ENCODE assay signal across 31 cellular contexts in the genomic region with DNA sequence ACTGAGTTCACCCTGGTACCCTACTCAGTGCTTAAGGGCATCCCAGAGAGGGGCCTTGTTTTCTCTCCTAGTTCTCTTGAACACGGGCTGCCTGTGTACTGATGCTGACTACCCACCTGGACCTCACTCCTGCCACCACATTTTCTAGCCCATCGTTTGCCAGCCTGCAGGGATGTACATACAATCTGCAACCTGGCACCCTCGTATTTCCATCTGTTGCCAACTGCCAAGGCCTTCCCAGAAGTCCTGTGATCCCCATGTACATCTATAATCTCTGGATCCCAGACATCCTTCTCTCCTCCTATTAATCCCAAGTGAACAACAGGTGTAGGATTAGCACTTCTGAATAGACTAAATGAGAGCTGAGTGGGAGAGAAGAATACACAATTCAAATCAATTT.
DNase-seq lines count a peak whose midpoint lies in the region; ATAC-seq, FAIRE-seq and TF ChIP-seq lines count a peak whose summit lies in the region.
"Had no signal": no experiment of that assay in that cellular context is flagged by ENCODE, and none has a peak within 500 bp of the region (broad histone marks: within the 10 kb centered on the region; RNA-seq: fewer than 3 reads in every experiment).

No MANE protein-coding gene starts in this region.

- H2AFZ ChIP-seq in OCI-LY1 (ENCODE audit: low read length) = no peak overlapping the region

- no peak overlapping the region for H3K4me3 Mint-ChIP-seq in activated naive CD8-positive, alpha-beta T cell
- H3K4me3 Mint-ChIP-seq in activated naive CD8-positive, alpha-beta T cell treated with anti-CD3 and anti-CD28 coated beads for 36 hours = no peak overlapping the region
- H3K4me3 Mint-ChIP-seq in glutamatergic neuron (ENCODE audit: unreplicated experiment) (no peak overlapping the region), type B pancreatic cell (no peak overlapping the region)

- H3K79me2 ChIP-seq in OCI-LY1 (ENCODE audit: insufficient read depth, low read length) = peaks cover under 1% of the 10 kb centered on the region; the same call in 1 of the 2 replicates

- no peaks in the 10 kb centered on the region for H3K9me3 ChIP-seq in OCI-LY1 (ENCODE audit: low read length)
- H3K9me3 ChIP-seq: A549, adrenal gland, esophagus muscularis mucosa, left ventricle myocardium inferior, prostate gland, right lobe of liver, stomach, vagina had no signal

- peak overlapping the region; percentile 80 for H3K27ac ChIP-seq in OCI-LY1 (ENCODE audit: low read depth, low read length, poor library complexity, severe bottlenecking)
- H3K27ac ChIP-seq: A549, adrenal gland, esophagus muscularis mucosa, left ventricle myocardium inferior, prostate gland, right lobe of liver, stomach, vagina had no signal

- no peak overlapping the region for H3K9ac ChIP-seq in OCI-LY1 (ENCODE audit: low read length)

- H3K4me2 ChIP-seq in OCI-LY1 (ENCODE audit: low read length) = no peak overlapping the region
- H3K4me2 ChIP-seq: A549 had no signal

- H4K20me1 ChIP-seq in OCI-LY1 (ENCODE audit: insufficient read depth, low read length) = no peaks in the 10 kb centered on the region

- peak overlapping the region; percentile 64 for H3K27ac Mint-ChIP-seq in activated naive CD8-positive, alpha-beta T cell
- H3K27ac Mint-ChIP-seq in activated naive CD8-positive, alpha-beta T cell treated with anti-CD3 and anti-CD28 coated beads for 36 hours = no peak overlapping the region
- peak overlapping the region; percentile 36 for H3K27ac Mint-ChIP-seq in glutamatergic neuron (ENCODE audit: unreplicated experiment)
- peak overlapping the region; percentile 12 for H3K27ac Mint-ChIP-seq in type B pancreatic cell

- no peaks in the 10 kb centered on the region for H3K9me3 Mint-ChIP-seq in activated naive CD8-positive, alpha-beta T cell (ENCODE audit: low read depth)
- H3K9me3 Mint-ChIP-seq in activated naive CD8-positive, alpha-beta T cell treated with anti-CD3 and anti-CD28 coated beads for 36 hours = no peaks in the 10 kb centered on the region
- H3K9me3 Mint-ChIP-seq in glutamatergic neuron (ENCODE audit: unreplicated experiment) (peaks cover 8% of the 10 kb centered on the region), type B pancreatic cell (no peaks in the 10 kb centered on the region)

- no peaks in the 10 kb centered on the region for H3K27me3 ChIP-seq in OCI-LY1 (ENCODE audit: insufficient read depth, low read length)
- H3K27me3 ChIP-seq: adrenal gland, esophagus muscularis mucosa, right lobe of liver, stomach, vagina had no signal

- DNase-seq in activated naive CD8-positive, alpha-beta T cell treated with anti-CD3 and anti-CD28 coated beads for 36 hours = no peak
- DNase-seq in glutamatergic neuron (no peak), type B pancreatic cell (ENCODE audit: extremely low spot score, unreplicated experiment) (no peak), GM19239 (ENCODE audit: insufficient read length, low spot score) (no peak)
- DNase-seq: activated CD4-positive, alpha-beta T cell treated with anti-CD3 and anti-CD28 coated beads, Interleukin-2, amount 50 U/mL, for 48 hours; activated naive CD4-positive, alpha-beta T cell treated with Interleukin-2 at 50 U/mL for 16 hours; adrenal gland; AML-193; cerebellar nuclear complex; foreskin fibroblast; GF-D8; head of caudate nucleus; islet precursor cell; left ventricle myocardium inferior; NCI-H1105 treated with DMSO at 0.1 percent for 48 hours; NCI-H187 treated with DMSO at 0.1 percent for 48 hours; NCI-H526; nucleus accumbens; right lobe of liver; SHP77 treated with DMSO at 0.1 percent for 48 hours; stimulated activated CD8-positive, alpha-beta memory T cell treated with anti-CD3 and anti-CD28 coated beads, Interleukin-4, amount 100 ng/mL, for 48 hours; stomach had no signal

- no peaks in the 10 kb centered on the region for H3K36me3 ChIP-seq in OCI-LY1 (ENCODE audit: insufficient read depth, low read length)
- H3K36me3 ChIP-seq: adrenal gland, esophagus muscularis mucosa, left ventricle myocardium inferior, prostate gland, right lobe of liver, stomach, vagina had no signal

- H3F3A ChIP-seq in OCI-LY1 (ENCODE audit: insufficient read depth, low read length) = peaks cover 9% of the 10 kb centered on the region

- ATAC-seq in HG03520 (IDR thresholded peaks at IDR 0.05; ENCODE audit: unreplicated experiment) (no peak), HG03039 (IDR thresholded peaks at IDR 0.05; ENCODE audit: unreplicated experiment) (no peak)
- ATAC-seq: A549, right lobe of liver had no signal

- H3K9me2 ChIP-seq in OCI-LY1 (ENCODE audit: low read depth, low read length) = no peaks in the 10 kb centered on the region

- no peaks in the 10 kb centered on the region for H3K27me3 Mint-ChIP-seq in activated naive CD8-positive, alpha-beta T cell
- no peaks in the 10 kb centered on the region for H3K27me3 Mint-ChIP-seq in activated naive CD8-positive, alpha-beta T cell treated with anti-CD3 and anti-CD28 coated beads for 36 hours
- peaks cover 7% of the 10 kb centered on the region for H3K27me3 Mint-ChIP-seq in glutamatergic neuron (ENCODE audit: unreplicated experiment)
- H3K27me3 Mint-ChIP-seq in type B pancreatic cell = no peaks in the 10 kb centered on the region

- no peak for FAIRE-seq in GM19239 (lab: Jason Lieb, UNC)
- FAIRE-seq: A549, RCC 7860 had no signal

- no peak overlapping the region for H3K4me3 ChIP-seq in OCI-LY1 (ENCODE audit: low read depth, low read length, poor library complexity, severe bottlenecking)
- H3K4me3 ChIP-seq: A549, adrenal gland, esophagus muscularis mucosa, left ventricle myocardium inferior, prostate gland, right lobe of liver, stomach, vagina had no signal

- no peaks in the 10 kb centered on the region for H3K36me3 Mint-ChIP-seq in activated naive CD8-positive, alpha-beta T cell
- peaks cover 9% of the 10 kb centered on the region for H3K36me3 Mint-ChIP-seq in activated naive CD8-positive, alpha-beta T cell treated with anti-CD3 and anti-CD28 coated beads for 36 hours
- H3K36me3 Mint-ChIP-seq in glutamatergic neuron (ENCODE audit: unreplicated experiment) (no peaks in the 10 kb centered on the region), type B pancreatic cell (peaks cover 15% of the 10 kb centered on the region)

- peaks cover 35% of the 10 kb centered on the region for H3K4me1 Mint-ChIP-seq in activated naive CD8-positive, alpha-beta T cell (ENCODE audit: low read depth)
- peaks cover 36% of the 10 kb centered on the region for H3K4me1 Mint-ChIP-seq in activated naive CD8-positive, alpha-beta T cell treated with anti-CD3 and anti-CD28 coated beads for 36 hours
- H3K4me1 Mint-ChIP-seq in glutamatergic neuron (ENCODE audit: low read depth, unreplicated experiment) = peaks cover 15% of the 10 kb centered on the region
- peaks cover 7% of the 10 kb centered on the region for H3K4me1 Mint-ChIP-seq in type B pancreatic cell (ENCODE audit: unreplicated experiment)

- TF ChIP-seq CTCF in OCI-LY1 (IDR thresholded peaks at IDR 0.05; ENCODE audit: low read length) (no peak), glutamatergic neuron (IDR thresholded peaks at IDR 0.05; ENCODE audit: partially characterized antibody, unreplicated experiment) (no peak), type B pancreatic cell (conservative IDR thresholded peaks at IDR 0.05) (no peak)

- H3K4me1 ChIP-seq in OCI-LY1 (ENCODE audit: insufficient read depth, low read length, severe bottlenecking) = peaks cover 93% of the 10 kb centered on the region
